Comparison of ENCODE assay signal across 1 cellular context in genomic region chr1:235014756-235015155, GRCh38.
TF ChIP-seq lines count a peak whose summit lies in the region.

No MANE protein-coding gene starts in this region.

TF ChIP-seq in GM12878, 131 proteins besides CTCF, POLR2A, EP300 and RAD21 (continued from another document):
- TF ChIP-seq, protein P1, sequence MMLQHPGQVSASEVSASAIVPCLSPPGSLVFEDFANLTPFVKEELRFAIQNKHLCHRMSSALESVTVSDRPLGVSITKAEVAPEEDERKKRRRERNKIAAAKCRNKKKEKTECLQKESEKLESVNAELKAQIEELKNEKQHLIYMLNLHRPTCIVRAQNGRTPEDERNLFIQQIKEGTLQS (IDR thresholded peaks at IDR 0.05; ENCODE audit: borderline replicate concordance, extremely low read depth, low read depth, low read length) = no peak
